ENCODE assay signal across 8 cellular contexts in genomic region chr7:122803323-122803722, GRCh38.
DNase-seq lines count a peak whose midpoint lies in the region; ATAC-seq and TF ChIP-seq lines count a peak whose summit lies in the region.

No MANE protein-coding gene starts in this region.

- no peaks in the 10 kb centered on the region for H3K36me3 ChIP-seq in A673 (ENCODE audit: insufficient read depth, low read length, poor library complexity, severe bottlenecking)
- no peaks in the 10 kb centered on the region for H3K36me3 ChIP-seq in adipocyte (ENCODE audit: control insufficient read depth, insufficient read depth, low read length, severe bottlenecking)

- peak; percentile 54 for ATAC-seq in HG02759 (IDR thresholded peaks at IDR 0.05; ENCODE audit: unreplicated experiment)
- no peak for ATAC-seq in stimulated activated naive B cell treated with anti-CD40 and anti-IgM and Interleukin-4, amounts not matched to agents 10 μg/mL and 1 μg/mL and 100 μg/mL, for 72 hours (replicated peaks)
- ATAC-seq in T-helper 17 cell = no peak

- no peak overlapping the region for H3K9ac ChIP-seq in adipocyte (ENCODE audit: low read length)

- peak; percentile 86 for DNase-seq in A673 (ENCODE audit: low spot score)
- DNase-seq in adipocyte (ENCODE audit: low read depth) = peak; percentile 79
- peak; percentile 33 for DNase-seq in iPS-NIHi11 (ENCODE audit: low spot score)
- no peak for DNase-seq in stimulated activated naive B cell treated with anti-CD40 and anti-IgM and Interleukin-4, amounts not matched to agents 10 μg/mL and 1 μg/mL and 100 μg/mL, for 72 hours
- no peak for DNase-seq in activated naive CD4-positive, alpha-beta T cell treated with Interleukin-2 at 50 U/mL for 16 hours
- DNase-seq in T-helper 17 cell = no peak
- no peak for DNase-seq in effector CD8-positive, alpha-beta T cell (lab: John Stamatoyannopoulos, UW)

- H3K27ac ChIP-seq in A673 (ENCODE audit: low read depth, low read length, poor library complexity, severe bottlenecking) = peak overlapping the region; percentile 72

- no peak overlapping the region for H3K4me3 Mint-ChIP-seq in stimulated activated naive B cell treated with anti-CD40 and anti-IgM and Interleukin-4, amounts not matched to agents 10 μg/mL and 1 μg/mL and 100 μg/mL, for 72 hours
- no peak overlapping the region for H3K4me3 Mint-ChIP-seq in T-helper 17 cell

- H3K36me3 Mint-ChIP-seq in stimulated activated naive B cell treated with anti-CD40 and anti-IgM and Interleukin-4, amounts not matched to agents 10 μg/mL and 1 μg/mL and 100 μg/mL, for 72 hours = no peaks in the 10 kb centered on the region
- no peaks in the 10 kb centered on the region for H3K36me3 Mint-ChIP-seq in T-helper 17 cell (ENCODE audit: low read depth)

- no peaks in the 10 kb centered on the region for H3K27me3 ChIP-seq in A673 (replicated peaks; ENCODE audit: insufficient read depth, low read depth, low read length, poor library complexity)
- no peaks in the 10 kb centered on the region for H3K27me3 ChIP-seq in adipocyte (replicated peaks; ENCODE audit: control insufficient read depth, insufficient read depth, low read length)

- no peaks in the 10 kb centered on the region for H3K9me3 ChIP-seq in A673 (ENCODE audit: low read depth, low read length, poor library complexity, severe bottlenecking)
- no peaks in the 10 kb centered on the region for H3K9me3 ChIP-seq in adipocyte (ENCODE audit: control insufficient read depth, low read length)
- H3K9me3 ChIP-seq in T-helper 17 cell (ENCODE audit: control insufficient read depth, low read length, poor library complexity, severe bottlenecking) = no peaks in the 10 kb centered on the region

- POLR2A ChIA-PET in A673 (lab: Charles Lee; ENCODE audit: low non-redundant PET) = interaction anchor here (0.7 kb wide), 1 partner anchor 32 kb away, joined by 14 read pairs; no protein-coding TSS in a partner anchor

- BruUV-seq in A673 (replicated peaks; lab: Mats Ljungman, UMichigan) = no TSS peak

- intact Hi-C loops in A673 (cut with micrococcal nuclease; ENCODE audit: unreplicated experiment) = loop anchor here (5.0 kb wide), 3 partner anchors 84 to 349 kb away; partner anchors contain the start of gene CADPS2

- H3K4me1 ChIP-seq in A673 (ENCODE audit: insufficient read depth, low read length, poor library complexity, severe bottlenecking) (peaks cover 54% of the 10 kb centered on the region), adipocyte (ENCODE audit: control insufficient read depth, insufficient read depth, low read length) (peaks cover 20% of the 10 kb centered on the region)

- H3K27me3 Mint-ChIP-seq in stimulated activated naive B cell treated with anti-CD40 and anti-IgM and Interleukin-4, amounts not matched to agents 10 μg/mL and 1 μg/mL and 100 μg/mL, for 72 hours = no peaks in the 10 kb centered on the region
- H3K27me3 Mint-ChIP-seq in T-helper 17 cell = no peaks in the 10 kb centered on the region

- no peak overlapping the region for H3K27ac Mint-ChIP-seq in stimulated activated naive B cell treated with anti-CD40 and anti-IgM and Interleukin-4, amounts not matched to agents 10 μg/mL and 1 μg/mL and 100 μg/mL, for 72 hours
- no peak overlapping the region for H3K27ac Mint-ChIP-seq in T-helper 17 cell

- no peaks in the 10 kb centered on the region for H3K4me1 Mint-ChIP-seq in stimulated activated naive B cell treated with anti-CD40 and anti-IgM and Interleukin-4, amounts not matched to agents 10 μg/mL and 1 μg/mL and 100 μg/mL, for 72 hours
- H3K4me1 Mint-ChIP-seq in T-helper 17 cell = peaks cover 3% of the 10 kb centered on the region

- no peaks in the 10 kb centered on the region for H3K9me3 Mint-ChIP-seq in stimulated activated naive B cell treated with anti-CD40 and anti-IgM and Interleukin-4, amounts not matched to agents 10 μg/mL and 1 μg/mL and 100 μg/mL, for 72 hours

- CTCF ChIA-PET in A673 (lab: Charles Lee) = interaction anchor here (1.2 to 1.5 kb wide), 2 partner anchors 12 to 25 kb away, joined by 3 to 8 read pairs; no protein-coding TSS in a partner anchor

- H3K4me3 ChIP-seq in A673 (ENCODE audit: low read depth, low read length, poor library complexity, severe bottlenecking) = no peak overlapping the region
- H3K4me3 ChIP-seq in adipocyte (ENCODE audit: low read length) = no peak overlapping the region

- TF ChIP-seq CTCF in A673 (conservative IDR thresholded peaks at IDR 0.05; ENCODE audit: low read depth, low read length) = peak; percentile 70

Comparison
In these comparisons a context has a peak if more than half of its experiments do, and no peak if none do; other contexts are left out.
1. DNase-seq: peak in A673 (single experiment), adipocyte (single experiment) and iPS-NIHi11 (single experiment); none in stimulated activated naive B cell treated with anti-CD40 and anti-IgM and Interleukin-4, amounts not matched to agents 10 μg/mL and 1 μg/mL and 100 μg/mL, for 72 hours (single experiment), activated naive CD4-positive, alpha-beta T cell treated with Interleukin-2 at 50 U/mL for 16 hours (single experiment), T-helper 17 cell (0 of 3) and effector CD8-positive, alpha-beta T cell (single experiment).